Comparison of ENCODE assay signal across 10 cellular contexts in the genomic region with DNA sequence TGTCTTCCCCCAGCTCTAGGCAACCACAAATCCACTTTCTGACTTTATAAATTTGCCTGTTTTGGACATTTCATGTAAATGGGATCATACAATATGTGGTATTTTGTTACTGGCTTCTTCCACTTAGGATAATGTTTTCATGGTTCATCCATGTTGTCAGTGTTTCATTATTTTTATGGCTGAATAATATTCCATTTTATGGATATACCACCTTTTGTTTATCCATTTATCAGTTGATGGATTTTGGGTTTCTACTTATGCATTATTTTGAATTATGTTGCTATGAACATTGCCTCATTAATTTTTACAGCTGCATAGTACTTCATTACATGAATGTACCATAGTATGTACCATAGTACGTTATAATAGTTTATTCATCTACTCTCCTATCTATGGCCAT. TPM values are rescaled to one million over a fixed set of nuclear protein-coding genes. Genes with fewer than 3 reads are reported as not detected.
"Had no signal": no experiment of that assay in that cellular context is flagged by ENCODE, and none has a peak within 500 bp of the region (broad histone marks: within the 10 kb centered on the region; RNA-seq: fewer than 3 reads in every experiment).

No MANE protein-coding gene starts in this region.

- ATAC-seq: HCT116, K562 had no signal

- FAIRE-seq: HTR-8/SVneo, K562 had no signal

- H3K27ac ChIP-seq: GM23248 had no signal

- H3K4me3 ChIP-seq: GM23248, HAP-1, K562 had no signal

- DNase-seq: GM23248, GOT3, H7, IMR-90 had no signal

- H3K9me3 ChIP-seq: HAP-1 had no signal

- H2AFZ ChIP-seq: GM23248 had no signal

- H3K9ac ChIP-seq: GM23248 had no signal

RNA-seq across cellular contexts. Expression of a gene that starts 10.9 kb away (rescaled TPM):
- total RNA-seq: GM23248, H4, H7, HT-29, IMR-90, K562 had no signal
- polyA plus RNA-seq: GM23248, IMR-90, K562 had no signal

RNA-seq across cellular contexts. Expression of a gene that starts 36.2 kb away (rescaled TPM):
- total RNA-seq: H7, K562 had no signal
- polyA plus RNA-seq: K562 had no signal

RNA-seq across cellular contexts. Expression of a gene that starts 49.5 kb away (rescaled TPM):
- total RNA-seq: GM23248 had no signal
